25 cellular contexts compared by ENCODE assay signal in genomic region chr3:148884261-148884660, GRCh38. TPM values are rescaled to one million over a fixed set of nuclear protein-coding genes. Genes with fewer than 3 reads are reported as not detected.
"Had no signal": no experiment of that assay in that cellular context is flagged by ENCODE, and none has a peak within 500 bp of the region (broad histone marks: within the 10 kb centered on the region; RNA-seq: fewer than 3 reads in every experiment).

No MANE protein-coding gene starts in this region.

- H3K4me1 ChIP-seq: colonic mucosa, esophagus muscularis mucosa, vagina had no signal

- H3K4me3 ChIP-seq: body of pancreas, colonic mucosa, esophagus muscularis mucosa, stomach, vagina had no signal

- H3K36me3 ChIP-seq: colonic mucosa, esophagus muscularis mucosa, stomach, vagina had no signal

- H3K27me3 ChIP-seq: body of pancreas, colonic mucosa, esophagus muscularis mucosa, stomach, vagina had no signal

- H3K27ac ChIP-seq: body of pancreas, colonic mucosa, esophagus muscularis mucosa, stomach, vagina had no signal

- H3K9me3 ChIP-seq: body of pancreas, colonic mucosa, esophagus muscularis mucosa, stomach, vagina had no signal

- ATAC-seq: activated CD8-positive, alpha-beta T cell treated with anti-CD3 and anti-CD28 coated beads for 36 hours; activated T-helper 17 cell treated with anti-CD3 and anti-CD28 coated beads, Interleukin-2, amount 50 U/mL, for 72 hours; body of pancreas; left lobe of liver; sciatic nerve; stimulated activated effector memory CD8-positive, alpha-beta T cell treated with anti-CD3 and anti-CD28 coated beads, Interleukin-12 subunit alpha, Interleukin-12 subunit beta, amount 100 ng/mL, for 72 hours had no signal

- DNase-seq: activated CD4-positive, alpha-beta T cell treated with anti-CD3 and anti-CD28 coated beads for 48 hours; activated CD4-positive, CD25-positive, alpha-beta regulatory T cell; activated CD8-positive, alpha-beta T cell treated with anti-CD3 and anti-CD28 coated beads for 36 hours; activated naive CD4-positive, alpha-beta T cell; activated naive CD8-positive, alpha-beta T cell treated with anti-CD3 and anti-CD28 coated beads, Interleukin-2, amount 10 ng/mL, durations not matched to agents 7 days and 5 days; activated T-cell treated with anti-CD3 and anti-CD28 coated beads, Interleukin-2, amount 50 U/mL, for 1 hour; amygdala; body of pancreas; central memory CD4-positive, alpha-beta T cell; colonic mucosa; foreskin melanocyte; kidney; mammary epithelial cell; nephron progenitor cell; nucleus accumbens; stimulated activated CD4-positive, alpha-beta T cell treated with anti-CD3 and anti-CD28 coated beads, Interleukin-4, amount 100 ng/mL, for 24 hours; stomach; trophoblast cell had no signal

RNA-seq across cellular contexts. Expression of gene CPA3, which starts 19.2 kb away (rescaled TPM):
- total RNA-seq: activated CD8-positive, alpha-beta T cell treated with anti-CD3 and anti-CD28 coated beads for 36 hours; activated naive CD8-positive, alpha-beta T cell treated with anti-CD3 and anti-CD28 coated beads, Interleukin-2, amount 10 ng/mL, durations not matched to agents 7 days and 5 days; activated T-helper 17 cell treated with anti-CD3 and anti-CD28 coated beads, Interleukin-2, amount 50 U/mL, for 72 hours; mammary epithelial cell; temporal lobe had no signal
- polyA plus RNA-seq: mammary epithelial cell had no signal

RNA-seq across cellular contexts. Expression of gene CPB1, which starts 56.6 kb away (rescaled TPM):
- total RNA-seq: activated CD8-positive, alpha-beta T cell treated with anti-CD3 and anti-CD28 coated beads for 36 hours; activated naive CD8-positive, alpha-beta T cell treated with anti-CD3 and anti-CD28 coated beads, Interleukin-2, amount 10 ng/mL, durations not matched to agents 7 days and 5 days; activated T-helper 17 cell treated with anti-CD3 and anti-CD28 coated beads, Interleukin-2, amount 50 U/mL, for 72 hours; mammary epithelial cell; temporal lobe had no signal
- polyA plus RNA-seq: mammary epithelial cell had no signal
